Comparison of ENCODE assay signal across 8 cellular contexts in the genomic region with DNA sequence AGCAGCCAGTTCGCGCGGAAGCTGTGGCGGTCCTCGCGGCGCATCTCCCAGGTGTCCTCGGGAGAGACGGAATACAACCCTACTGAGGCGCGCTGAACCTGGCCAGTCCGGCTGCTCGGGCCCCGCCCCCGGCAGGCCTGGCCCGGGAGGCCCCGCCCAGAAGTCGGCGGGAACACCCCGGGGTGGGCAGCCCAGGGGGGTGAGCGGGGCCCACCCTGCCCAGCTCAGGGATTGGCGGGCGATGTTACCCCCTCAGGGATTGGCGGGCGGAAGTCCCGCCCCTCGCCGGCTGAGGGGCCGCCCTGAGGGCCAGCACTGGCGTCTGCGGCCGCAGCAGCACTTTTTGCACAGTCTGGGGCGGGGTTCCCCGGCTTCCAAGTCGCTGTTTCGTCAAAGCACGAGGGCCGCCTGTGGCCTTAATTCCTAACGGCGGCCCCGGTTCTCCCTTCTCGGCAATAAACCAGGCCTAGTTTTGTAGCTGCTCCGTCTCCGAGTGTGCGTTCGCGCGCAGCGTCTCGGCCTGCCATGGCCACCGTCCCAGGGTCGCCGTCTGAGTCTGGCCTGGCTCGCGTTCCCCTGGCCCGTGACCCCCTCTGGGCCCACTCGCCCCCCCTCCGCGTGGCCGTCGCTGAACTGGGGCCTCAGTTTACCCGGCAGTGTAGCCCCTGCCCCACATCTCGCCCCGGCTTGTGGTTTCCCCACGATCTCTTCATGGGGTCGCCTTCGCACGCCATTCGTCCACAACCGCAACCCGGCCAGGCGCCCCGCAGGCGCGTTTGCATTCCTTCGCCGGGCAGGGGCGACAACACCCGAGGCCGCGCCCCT. TPM values are rescaled to one million over a fixed set of nuclear protein-coding genes. Genes with fewer than 3 reads are reported as not detected.
DNase-seq lines count a peak whose midpoint lies in the region; ATAC-seq and TF ChIP-seq lines count a peak whose summit lies in the region.

No MANE protein-coding gene starts in this region.

- no peak overlapping the region for H3K4me3 ChIP-seq in CD4-positive, CD25-positive, alpha-beta regulatory T cell (ENCODE audit: low read depth, low read length)
- H3K4me3 ChIP-seq in colonic mucosa, result peak overlapping the region; percentile 48

- peak; percentile 72 to 81 (median 79) for DNase-seq in CD4-positive, CD25-positive, alpha-beta regulatory T cell
- DNase-seq in M059J (ENCODE audit: low read depth), result peak; percentile 81
- peak; percentile 84 for DNase-seq in activated CD4-positive, alpha-beta T cell treated with anti-CD3 and anti-CD28 coated beads for 36 hours
- DNase-seq in colonic mucosa, result peak; percentile 88
- DNase-seq in stimulated activated CD4-positive, alpha-beta T cell treated with anti-CD3 and anti-CD28 coated beads, Interleukin-1b, Interleukin-23, amount 100 ng/mL, for 24 hours (ENCODE audit: low read depth in 4 of 4, low spot score in 1 of 4), result peak in 3 of 4 experiments; percentile 40 to 63 (median 58)
- no peak for DNase-seq in RPMI8226

- no peak for TF ChIP-seq CTCF in colonic mucosa (IDR thresholded peaks at IDR 0.05)

- peaks cover 32% of the 10 kb centered on the region for H3K36me3 ChIP-seq in CD4-positive, CD25-positive, alpha-beta regulatory T cell (ENCODE audit: control insufficient read depth, insufficient read depth, low read length)
- no peaks in the 10 kb centered on the region for H3K36me3 ChIP-seq in colonic mucosa

- peak; percentile 78 to 85 for ATAC-seq in CD4-positive, CD25-positive, alpha-beta regulatory T cell (ENCODE audit: low read depth in 2 of 2)
- ATAC-seq in GM21381 (IDR thresholded peaks at IDR 0.05; ENCODE audit: unreplicated experiment), result peak; percentile 78
- ATAC-seq in activated CD4-positive, alpha-beta T cell treated with anti-CD3 and anti-CD28 coated beads for 36 hours, result peak; percentile 93

- no peaks in the 10 kb centered on the region for H3K27me3 Mint-ChIP-seq in CD4-positive, CD25-positive, alpha-beta regulatory T cell
- H3K27me3 Mint-ChIP-seq in activated CD4-positive, alpha-beta T cell treated with anti-CD3 and anti-CD28 coated beads for 36 hours, result no peaks in the 10 kb centered on the region

- intact Hi-C loops in activated CD4-positive, alpha-beta T cell treated with anti-CD3 and anti-CD28 coated beads for 36 hours (cut with DNase I, micrococcal nuclease), result loop anchor here (1.0 to 10.0 kb wide), 6 partner anchors 10 to 371 kb away; partner anchors contain the start of genes CCDC12 (in 1 of the 2) and NBEAL2 (in 1 of the 2)
- intact Hi-C loops in colonic mucosa (cut with DNase I), result no loop called here

- peak overlapping the region; percentile 30 to 75 for H3K9ac ChIP-seq in colonic mucosa (ENCODE audit: low read depth in 2 of 2, low read length in 2 of 2)

- peak overlapping the region; percentile 9 to 86 (median 82) for H3K4me3 Mint-ChIP-seq in CD4-positive, CD25-positive, alpha-beta regulatory T cell
- peak overlapping the region; percentile 57 for H3K4me3 Mint-ChIP-seq in activated CD4-positive, alpha-beta T cell treated with anti-CD3 and anti-CD28 coated beads for 36 hours

- no peaks in the 10 kb centered on the region for H3K9me3 ChIP-seq in CD4-positive, CD25-positive, alpha-beta regulatory T cell (ENCODE audit: control insufficient read depth in 2 of 2, low read length in 2 of 2)
- no peaks in the 10 kb centered on the region for H3K9me3 ChIP-seq in colonic mucosa

- peaks cover 3 to 18% (median 4%) of the 10 kb centered on the region in 4 donors for H3K4me1 Mint-ChIP-seq in CD4-positive, CD25-positive, alpha-beta regulatory T cell
- H3K4me1 Mint-ChIP-seq in activated CD4-positive, alpha-beta T cell treated with anti-CD3 and anti-CD28 coated beads for 36 hours, result peaks cover 4% of the 10 kb centered on the region

- H3K27ac ChIP-seq in CD4-positive, CD25-positive, alpha-beta regulatory T cell (ENCODE audit: insufficient read depth, low read length, poor library complexity, severe bottlenecking), result peak overlapping the region; percentile 61
- peak overlapping the region; percentile 59 for H3K27ac ChIP-seq in colonic mucosa
- peak overlapping the region; percentile 77 for H3K27ac ChIP-seq in layer of hippocampus (ENCODE audit: low read depth, low read length)

- H3K36me3 Mint-ChIP-seq in CD4-positive, CD25-positive, alpha-beta regulatory T cell, result peaks cover 15% of the 10 kb centered on the region
- H3K36me3 Mint-ChIP-seq in activated CD4-positive, alpha-beta T cell treated with anti-CD3 and anti-CD28 coated beads for 36 hours (ENCODE audit: low read depth), result peaks cover 25% of the 10 kb centered on the region

- no peaks in the 10 kb centered on the region for H3K27me3 ChIP-seq in CD4-positive, CD25-positive, alpha-beta regulatory T cell (ENCODE audit: control insufficient read depth, insufficient read depth, low read length)
- no peaks in the 10 kb centered on the region for H3K27me3 ChIP-seq in colonic mucosa
- H3K27me3 ChIP-seq in layer of hippocampus (ENCODE audit: control insufficient read depth, insufficient read depth, low read length), result no peaks in the 10 kb centered on the region

- no peaks in the 10 kb centered on the region for H3K9me3 Mint-ChIP-seq in CD4-positive, CD25-positive, alpha-beta regulatory T cell
- H3K9me3 Mint-ChIP-seq in activated CD4-positive, alpha-beta T cell treated with anti-CD3 and anti-CD28 coated beads for 36 hours (ENCODE audit: low read depth), result no peaks in the 10 kb centered on the region

- H3K27ac Mint-ChIP-seq in CD4-positive, CD25-positive, alpha-beta regulatory T cell, result peak overlapping the region in 2 of 3 donors; percentile 73 to 83
- H3K27ac Mint-ChIP-seq in activated CD4-positive, alpha-beta T cell treated with anti-CD3 and anti-CD28 coated beads for 36 hours, result peak overlapping the region; percentile 58

- POLR2A ChIA-PET in activated CD4-positive, alpha-beta T cell treated with anti-CD3 and anti-CD28 coated beads for 36 hours (lab: Charles Lee), result interaction anchor here (0.7 kb wide), 1 partner anchor 94 kb away, joined by 4 read pairs; no protein-coding TSS in a partner anchor

- H3K4me1 ChIP-seq in CD4-positive, CD25-positive, alpha-beta regulatory T cell (ENCODE audit: control insufficient read depth, insufficient read depth, low read length, poor library complexity, severe bottlenecking), result peaks cover 13% of the 10 kb centered on the region
- H3K4me1 ChIP-seq in colonic mucosa, result no peaks in the 10 kb centered on the region

- CTCF ChIA-PET in activated CD4-positive, alpha-beta T cell treated with anti-CD3 and anti-CD28 coated beads for 36 hours (lab: Charles Lee), result interaction anchor here (0.5 to 1.6 kb wide), 4 partner anchors 17 to 461 kb away, joined by 3 to 5 read pairs (median 3); no protein-coding TSS in a partner anchor

RNA-seq across cellular contexts. Expression of gene NBEAL2, which starts 30.0 kb away (rescaled TPM):
- 429 TPM for total RNA-seq in CD4-positive, CD25-positive, alpha-beta regulatory T cell
- 10 to 100 TPM in 2 of 4 donors, 1 to 10 TPM in 2; 4.7 to 13.5 (median 8.6) TPM for polyA plus RNA-seq in CD4-positive, CD25-positive, alpha-beta regulatory T cell
- total RNA-seq in M059J (2014; rRNA removed; shearing (Covaris generic)), result 1.5 and 3.5 TPM in 2 replicates
- 10 to 100 TPM; 83.4 to 84.9 TPM for total RNA-seq in activated CD4-positive, alpha-beta T cell treated with anti-CD3 and anti-CD28 coated beads for 36 hours
- 100 to 1,000 TPM in 1 of 2 donors, 10 to 100 TPM in 1; 40.9 to 106 TPM for total RNA-seq in colonic mucosa

RNA-seq across cellular contexts. Expression of gene CCDC12, which starts 32.9 kb away (rescaled TPM):
- total RNA-seq in CD4-positive, CD25-positive, alpha-beta regulatory T cell, result 71.8 TPM
- 100 to 1,000 TPM in 3 of 4 donors, 10 to 100 TPM in 1; 90.4 to 116 (median 106) TPM for polyA plus RNA-seq in CD4-positive, CD25-positive, alpha-beta regulatory T cell
- 16.4 and 25.6 TPM in 2 replicates for total RNA-seq in M059J (2014; rRNA removed; shearing (Covaris generic))
- 10 to 100 TPM; 45.4 to 47.8 TPM for total RNA-seq in activated CD4-positive, alpha-beta T cell treated with anti-CD3 and anti-CD28 coated beads for 36 hours
- total RNA-seq in colonic mucosa, result 10 to 100 TPM; 34.1 to 55.7 TPM
